ENCODE assay signal across 20 cellular contexts in the genomic region with DNA sequence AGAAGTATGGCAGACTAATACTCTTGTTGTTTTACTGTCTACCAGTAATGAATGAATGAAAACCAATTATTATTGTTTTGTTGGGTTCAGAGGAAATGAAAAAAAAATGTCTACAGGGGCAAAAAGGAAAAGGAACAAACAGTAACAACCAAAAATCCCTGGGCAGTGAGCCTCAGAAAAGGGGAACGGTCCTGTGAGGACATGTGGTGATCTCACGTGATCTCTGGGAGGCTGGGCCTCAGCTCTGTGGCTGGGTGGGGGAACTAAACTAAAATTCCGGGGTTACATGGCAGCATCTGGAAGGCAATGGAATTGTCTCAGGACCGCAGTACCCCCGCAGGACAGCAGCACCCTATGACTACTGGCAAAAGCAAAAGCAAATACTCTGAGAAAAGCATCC.
"Had no signal": no experiment of that assay in that cellular context is flagged by ENCODE, and none has a peak within 500 bp of the region (broad histone marks: within the 10 kb centered on the region; RNA-seq: fewer than 3 reads in every experiment).

No MANE protein-coding gene starts in this region.

- H3K27me3 ChIP-seq: ascending aorta, gastrocnemius medialis, heart right ventricle, neutrophil, sigmoid colon, tibial artery had no signal

- H3K36me3 Mint-ChIP-seq: activated CD4-positive, alpha-beta memory T cell treated with anti-CD3 and anti-CD28 coated beads for 36 hours; activated CD8-positive, alpha-beta memory T cell treated with anti-CD3 and anti-CD28 coated beads, Interleukin-2, amount 10 ng/mL, durations not matched to agents 7 days and 5 days; immature natural killer cell; naive thymus-derived CD8-positive, alpha-beta T cell had no signal

- ATAC-seq: activated CD8-positive, alpha-beta memory T cell treated with anti-CD3 and anti-CD28 coated beads, Interleukin-2, amount 10 ng/mL, durations not matched to agents 7 days and 5 days; gastrocnemius medialis; heart right ventricle; naive thymus-derived CD8-positive, alpha-beta T cell had no signal

- H3K27me3 Mint-ChIP-seq: naive thymus-derived CD8-positive, alpha-beta T cell had no signal

- H3K27ac Mint-ChIP-seq: activated CD4-positive, alpha-beta memory T cell treated with anti-CD3 and anti-CD28 coated beads for 36 hours; activated CD8-positive, alpha-beta memory T cell treated with anti-CD3 and anti-CD28 coated beads, Interleukin-2, amount 10 ng/mL, durations not matched to agents 7 days and 5 days; activated T-helper 2 cell treated with anti-CD3 and anti-CD28 coated beads, Interferon-gamma antibody, Interleukin-2, Interleukin-4, amounts not matched to agents 10 μg/mL and 5 μg/mL and 100 μg/mL, durations not matched to agents 14 hours and 24 hours and 36 hours; immature natural killer cell; T-helper 1 cell treated with Interleukin-12 subunit alpha and Interleukin-12 subunit beta and Interleukin-4 antibody, amounts not matched to agents 30 μg/mL and 1 μg/mL, for 36 hours had no signal

- H3K9me3 ChIP-seq: ascending aorta, gastrocnemius medialis, neutrophil, sigmoid colon, tibial artery had no signal

- H3K4me3 ChIP-seq: ascending aorta, gastrocnemius medialis, heart right ventricle, sigmoid colon, tibial artery had no signal

- H3K36me3 ChIP-seq: ascending aorta, gastrocnemius medialis, heart right ventricle, neutrophil, sigmoid colon, tibial artery had no signal

- H3K4me3 Mint-ChIP-seq: activated CD4-positive, alpha-beta memory T cell treated with anti-CD3 and anti-CD28 coated beads for 36 hours; activated CD8-positive, alpha-beta memory T cell treated with anti-CD3 and anti-CD28 coated beads, Interleukin-2, amount 10 ng/mL, durations not matched to agents 7 days and 5 days; immature natural killer cell; naive thymus-derived CD8-positive, alpha-beta T cell; T-helper 1 cell treated with Interleukin-12 subunit alpha and Interleukin-12 subunit beta and Interleukin-4 antibody, amounts not matched to agents 30 μg/mL and 1 μg/mL, for 36 hours had no signal

- H3K4me1 ChIP-seq: ascending aorta, gastrocnemius medialis had no signal

- DNase-seq: activated CD4-positive, alpha-beta memory T cell treated with anti-CD3 and anti-CD28 coated beads for 36 hours; activated CD4-positive, CD25-positive, alpha-beta regulatory T cell treated with anti-CD3 and anti-CD28 coated beads, Interleukin-2, amount 50 U/mL, for 72 hours; activated CD8-positive, alpha-beta memory T cell treated with anti-CD3 and anti-CD28 coated beads, Interleukin-2, amount 10 ng/mL, durations not matched to agents 7 days and 5 days; activated naive CD4-positive, alpha-beta T cell treated with Interleukin-2 at 50 U/mL for 16 hours; cortex of kidney; erythroblast; gastrocnemius medialis; heart right ventricle; immature natural killer cell; mesendoderm; naive thymus-derived CD8-positive, alpha-beta T cell; sigmoid colon; stimulated activated CD4-positive, alpha-beta T cell treated with anti-CD3 and anti-CD28 coated beads, Interleukin-4, amount 100 ng/mL, for 4 hours; stimulated activated naive CD4-positive, alpha-beta T cell; substantia nigra; tibial artery had no signal

- H3K27ac ChIP-seq: ascending aorta, gastrocnemius medialis, heart right ventricle, neutrophil, sigmoid colon, tibial artery had no signal
